Comparison of ENCODE assay signal across 1 cellular context in genomic region chr10:114412907-114413386, GRCh38.
TF ChIP-seq lines count a peak whose summit lies in the region.

No MANE protein-coding gene starts in this region.

TF ChIP-seq in A549, 52 proteins besides CTCF, POLR2A, EP300 and RAD21 (continued from another document):
- TF ChIP-seq MAX (IDR thresholded peaks at IDR 0.05) (no peak), CBX2 (IDR thresholded peaks at IDR 0.05; ENCODE audit: borderline replicate concordance, low read depth) (no peak), PHF8 (IDR thresholded peaks at IDR 0.05; ENCODE audit: borderline replicate concordance, low read depth) (no peak), ZFP36 (IDR thresholded peaks at IDR 0.05; ENCODE audit: borderline replicate concordance, partially characterized antibody) (no peak), KDM5A (IDR thresholded peaks at IDR 0.05) (no peak), CHD4 (IDR thresholded peaks at IDR 0.05; ENCODE audit: borderline replicate concordance) (no peak), ELK1 (IDR thresholded peaks at IDR 0.05; ENCODE audit: low read depth, low read length) (no peak), ZC3H11A (IDR thresholded peaks at IDR 0.05) (no peak)
TF ChIP-seq in A549: peak in this region for 0.
